29 cellular contexts compared by ENCODE assay signal in genomic region chr4:183149968-183150539, GRCh38. TPM values are rescaled to one million over a fixed set of nuclear protein-coding genes. Genes with fewer than 3 reads are reported as not detected.
DNase-seq lines count a peak whose midpoint lies in the region; ATAC-seq, FAIRE-seq and TF ChIP-seq lines count a peak whose summit lies in the region.
"Had no signal": no experiment of that assay in that cellular context is flagged by ENCODE, and none has a peak within 500 bp of the region (broad histone marks: within the 10 kb centered on the region; RNA-seq: fewer than 3 reads in every experiment).

No MANE protein-coding gene starts in this region.

- H3K4me3 ChIP-seq in Panc1 (ENCODE audit: low read depth in 2 of 2, low read length in 2 of 2) (no peak overlapping the region), endodermal cell (ENCODE audit: low read length) (no peak overlapping the region), HepG2 (replicated peaks in 1 of 3; ENCODE audit: insufficient read depth in 1 of 3, low read depth in 2 of 3, low read length in 3 of 3) (no peak overlapping the region), right lobe of liver (no peak overlapping the region), left lung (no peak overlapping the region)
- H3K4me3 ChIP-seq: BLaER1, GM12878 had no signal

- peaks cover 31% of the 10 kb centered on the region for H3K4me1 Mint-ChIP-seq in endodermal cell
- H3K4me1 Mint-ChIP-seq in progenitor cell of endocrine pancreas (ENCODE audit: low read depth) = peaks cover 12% of the 10 kb centered on the region
- H3K4me1 Mint-ChIP-seq: CD14-positive monocyte; CD4-positive, alpha-beta memory T cell; CD4-positive, CD25-positive, alpha-beta regulatory T cell; CD8-positive, alpha-beta memory T cell had no signal

- H3K4me3 Mint-ChIP-seq in endodermal cell (no peak overlapping the region), progenitor cell of endocrine pancreas (ENCODE audit: low read depth) (no peak overlapping the region)
- H3K4me3 Mint-ChIP-seq: CD14-positive monocyte; CD4-positive, alpha-beta memory T cell; CD4-positive, CD25-positive, alpha-beta regulatory T cell; CD8-positive, alpha-beta memory T cell had no signal

- H3K36me3 ChIP-seq in Panc1 (ENCODE audit: control insufficient read depth, insufficient read depth, low read length) = no peaks in the 10 kb centered on the region
- peaks cover 10% of the 10 kb centered on the region for H3K36me3 ChIP-seq in endodermal cell (ENCODE audit: control insufficient read depth, insufficient read depth, low read length)
- no peaks in the 10 kb centered on the region for H3K36me3 ChIP-seq in HepG2 (replicated peaks in 1 of 2; ENCODE audit: control insufficient read depth in 1 of 2, insufficient read depth in 2 of 2, low read length in 2 of 2)
- H3K36me3 ChIP-seq in right lobe of liver = no peaks in the 10 kb centered on the region
- H3K36me3 ChIP-seq in left lung = no peaks in the 10 kb centered on the region
- H3K36me3 ChIP-seq: BE2C, BLaER1 had no signal

- ATAC-seq in Panc1 (0 out of 2 replicates have a peak, but pooled peaks have one; percentile 34), HepG2 (peak; percentile 23; the same call in 1 of the 3 replicates), right lobe of liver (peak; percentile 67 to 88 (median 81)), left lung (no peak), left colon (no peak)
- ATAC-seq: GM12878 had no signal

- no peak for FAIRE-seq in HepG2 (lab: Jason Lieb, UNC)
- FAIRE-seq: A204.1, GM12878, GM12892, GM18507 had no signal

- peaks cover 36% of the 10 kb centered on the region for H3K4me1 ChIP-seq in Panc1 (ENCODE audit: control insufficient read depth, insufficient read depth, low read length)
- H3K4me1 ChIP-seq in endodermal cell (ENCODE audit: control insufficient read depth, insufficient read depth, low read length) = peaks cover 18% of the 10 kb centered on the region
- peaks cover 78% of the 10 kb centered on the region for H3K4me1 ChIP-seq in HepG2 (ENCODE audit: insufficient read depth, low read length)
- peaks cover 0 to 18% (median 7%) of the 10 kb centered on the region in 4 donors for H3K4me1 ChIP-seq in right lobe of liver
- H3K4me1 ChIP-seq in left lung = peaks cover 5% of the 10 kb centered on the region in 2 donors
- H3K4me1 ChIP-seq: BLaER1 had no signal

- no peak overlapping the region for H3K27ac ChIP-seq in Panc1 (ENCODE audit: low read length)
- H3K27ac ChIP-seq in endodermal cell (ENCODE audit: low read depth, low read length) = no peak overlapping the region
- H3K27ac ChIP-seq in HepG2 (ENCODE audit: extremely low read length, insufficient read depth, low read length) = peak overlapping the region; percentile 44
- no peak overlapping the region for H3K27ac ChIP-seq in right lobe of liver
- H3K27ac ChIP-seq in left lung = no peak overlapping the region
- H3K27ac ChIP-seq: BLaER1 had no signal

- BruUV-seq in Panc1 (replicated peaks; lab: Mats Ljungman, UMichigan) = no TSS peak
- BruUV-seq in HepG2 (replicated peaks; lab: Mats Ljungman, UMichigan) = no TSS peak

- CTCF ChIA-PET in Panc1 (lab: Charles Lee) = interaction anchor here (0.6 kb wide), 1 partner anchor 41 kb away, joined by 3 read pairs; no protein-coding TSS in a partner anchor
- CTCF ChIA-PET in HepG2 (lab: Yijun Ruan, JAX; ENCODE audit: low intra/inter-chr PET ratio, low total read pairs) = no interaction called here

- peak overlapping the region; percentile 76 for H3K27ac Mint-ChIP-seq in endodermal cell
- no peak overlapping the region for H3K27ac Mint-ChIP-seq in progenitor cell of endocrine pancreas
- H3K27ac Mint-ChIP-seq: CD14-positive monocyte; CD4-positive, alpha-beta memory T cell; CD4-positive, CD25-positive, alpha-beta regulatory T cell; CD8-positive, alpha-beta memory T cell had no signal

- H3K9ac ChIP-seq in endodermal cell (ENCODE audit: extremely low read depth, low read length, poor library complexity, severe bottlenecking) (no peak overlapping the region), HepG2 (ENCODE audit: insufficient read depth, low read depth, low read length) (no peak overlapping the region)
- H3K9ac ChIP-seq: BLaER1 had no signal

- H3K9me3 ChIP-seq in Panc1 (ENCODE audit: control insufficient read depth, insufficient read depth, low read depth, low read length) = no peaks in the 10 kb centered on the region
- no peaks in the 10 kb centered on the region for H3K9me3 ChIP-seq in endodermal cell (ENCODE audit: control insufficient read depth, low read length)
- H3K9me3 ChIP-seq in HepG2 (ENCODE audit: low read length) = no peaks in the 10 kb centered on the region
- H3K9me3 ChIP-seq in right lobe of liver = no peaks in the 10 kb centered on the region
- no peaks in the 10 kb centered on the region for H3K9me3 ChIP-seq in left lung
- H3K9me3 ChIP-seq: BE2C, BLaER1 had no signal

- TF ChIP-seq CTCF in Panc1 (IDR thresholded peaks at IDR 0.05) (no peak), endodermal cell (conservative IDR thresholded peaks at IDR 0.05) (no peak), HepG2 (CRISPR knock-in tag; IDR thresholded peaks at IDR 0.05) (no peak), right lobe of liver (IDR thresholded peaks at IDR 0.05) (no peak), left lung (IDR thresholded peaks at IDR 0.05) (no peak), progenitor cell of endocrine pancreas (IDR thresholded peaks at IDR 0.05; ENCODE audit: unreplicated experiment) (no peak)

- intact Hi-C loops in Panc1 (cut with micrococcal nuclease; ENCODE audit: unreplicated experiment) = no loop called here
- intact Hi-C loops in HepG2 (cut with micrococcal nuclease; ENCODE audit: unreplicated experiment) = loop anchor here (5.0 kb wide), 2 partner anchors 38 to 112 kb away; no protein-coding TSS in a partner anchor
- intact Hi-C loops in right lobe of liver (cut with DNase I) = no loop called here
- intact Hi-C loops in left lung (cut with DNase I) = no loop called here
- intact Hi-C loops in left colon (cut with DNase I, micrococcal nuclease) = no loop called here

- in situ Hi-C loops in Panc1 (cut with HindIII; ENCODE audit: low pct_unique_long_range_greater_than_20kb, low sequenced_read_pairs) = no loop called here
- in situ Hi-C loops in HepG2 (cut with HindIII; ENCODE audit: extremely low pct_ligation_motif_present, low pct_unique_long_range_greater_than_20kb) = no loop called here

- H3K27me3 ChIP-seq in Panc1 (ENCODE audit: control insufficient read depth, insufficient read depth, low read length) (no peaks in the 10 kb centered on the region), endodermal cell (ENCODE audit: control insufficient read depth, insufficient read depth, low read length, poor library complexity, severe bottlenecking) (no peaks in the 10 kb centered on the region), HepG2 (ENCODE audit: control insufficient read depth in 1 of 2, insufficient read depth in 2 of 2, low read length in 2 of 2) (no peaks in the 10 kb centered on the region), right lobe of liver (no peaks in the 10 kb centered on the region), left lung (no peaks in the 10 kb centered on the region)
- H3K27me3 ChIP-seq: BE2C, BLaER1 had no signal

- POLR2A ChIA-PET in Panc1 (lab: Charles Lee) = no interaction called here
- POLR2A ChIA-PET in HepG2 (lab: Yijun Ruan, JAX) = no interaction called here

- H2AFZ ChIP-seq in HepG2 (ENCODE audit: low read length) = no peak overlapping the region

- peaks cover 80% of the 10 kb centered on the region for H3K79me2 ChIP-seq in HepG2 (ENCODE audit: insufficient read depth, low read length)

- H3K36me3 Mint-ChIP-seq in endodermal cell (ENCODE audit: low read depth) = peaks cover 2% of the 10 kb centered on the region
- H3K36me3 Mint-ChIP-seq in progenitor cell of endocrine pancreas (ENCODE audit: insufficient read depth) = no peaks in the 10 kb centered on the region
- H3K36me3 Mint-ChIP-seq: CD14-positive monocyte; CD4-positive, alpha-beta memory T cell; CD4-positive, CD25-positive, alpha-beta regulatory T cell; CD8-positive, alpha-beta memory T cell had no signal

- TF ChIP-seq EP300 in HepG2 (IDR thresholded peaks at IDR 0.05; ENCODE audit: low read depth in 2 of 2, low read length in 2 of 2) (no peak), HepG2 (CRISPR knock-in tag; IDR thresholded peaks at IDR 0.05; ENCODE audit: borderline replicate concordance) (no peak)

- peaks cover 49% of the 10 kb centered on the region for H4K20me1 ChIP-seq in HepG2 (ENCODE audit: insufficient read depth, low read length)
- H4K20me1 ChIP-seq: BLaER1 had no signal

- H3K27me3 Mint-ChIP-seq in endodermal cell (ENCODE audit: insufficient read depth) (no peaks in the 10 kb centered on the region), progenitor cell of endocrine pancreas (no peaks in the 10 kb centered on the region)
- H3K27me3 Mint-ChIP-seq: CD8-positive, alpha-beta memory T cell had no signal

- no peak for TF ChIP-seq RAD21 in HepG2 (CRISPR knock-in tag; IDR thresholded peaks at IDR 0.05)

- H3K9me3 Mint-ChIP-seq in endodermal cell (peaks cover 3% of the 10 kb centered on the region), progenitor cell of endocrine pancreas (ENCODE audit: low read depth) (no peaks in the 10 kb centered on the region)
- H3K9me3 Mint-ChIP-seq: CD14-positive monocyte; CD4-positive, alpha-beta memory T cell; CD4-positive, CD25-positive, alpha-beta regulatory T cell; CD8-positive, alpha-beta memory T cell had no signal

- DNase-seq in Panc1 (ENCODE audit: low read depth, low spot score) (no peak), endodermal cell (no peak), HepG2 (ENCODE audit: low spot score) (no peak), right lobe of liver (no peak), NOMO-1 treated with dmso at 0.1 percent for 144 hours (lab: John Stamatoyannopoulos, UW; ENCODE audit: unreplicated experiment) (no peak), left lung (no peak), left colon (no peak), progenitor cell of endocrine pancreas (ENCODE audit: low spot score, unreplicated experiment) (no peak)
- DNase-seq: 8988T; ACHN; BE2C; C1 segment of cervical spinal cord; CD4-positive, alpha-beta memory T cell; CD4-positive, CD25-positive, alpha-beta regulatory T cell; CD8-positive, alpha-beta memory T cell; COR-L47; DMS 273 treated with DMSO at 0.1 percent for 48 hours; DMS153; DMS53; DMS79; DND-41; EL; GDM1 had no signal

- TF ChIP-seq POLR2A in HepG2 (IDR thresholded peaks at IDR 0.05; ENCODE audit: insufficient read depth in 1 of 2, low read depth in 2 of 2, low read length in 2 of 2) (no peak), right lobe of liver (IDR thresholded peaks at IDR 0.05) (no peak)

- WGBS in endodermal cell (ENCODE audit: insufficient coverage in 1 of 2, insufficient read length in 1 of 2), 2 experiments = 95% methylated on average over 1 of the region's 2 CpGs; no CpG with 5 or more reads in 1 of the 2 experiments
- WGBS in HepG2 (ENCODE audit: low lambda C conversion rate) = 95% methylated on average over 2 of the region's 2 CpGs
- 84% methylated on average over 2 of the region's 2 CpGs for WGBS in right lobe of liver (ENCODE audit: insufficient coverage, low coverage, low lambda C conversion rate, missing lambda C conversion rate)

- no peak overlapping the region for H3K4me2 ChIP-seq in HepG2 (ENCODE audit: low read depth, low read length)
- H3K4me2 ChIP-seq: BLaER1 had no signal

RNA-seq across cellular contexts. Expression of gene WWC2, which starts 51.0 kb away (rescaled TPM):
- total RNA-seq in Panc1 (2021; ENCODE audit: unreplicated experiment) = 80.3 TPM
- polyA plus RNA-seq in Panc1 (2012; ENCODE audit: insufficient read length) = 30.8 TPM
- 100 to 1,000 TPM in 1 of 2 donors, 10 to 100 TPM in 1; 98.2 to 108 TPM for total RNA-seq in endodermal cell
- polyA plus RNA-seq in endodermal cell (2013, experiment 1 of 2) = 32.3 TPM
- polyA plus RNA-seq in endodermal cell (2013, experiment 2 of 2) = 32.7 TPM
- 40.0 and 44.6 TPM in 2 replicates for total RNA-seq in HepG2 (2016; rRNA removed; fragmentation: Illumina TruSeq; extraction: Trizol)
- 9.4 and 9.9 TPM in 2 replicates for total RNA-seq in HepG2 (2016; cell fraction: cytosol; rRNA removed; fragmentation: Illumina TruSeq; extraction: Trizol; ENCODE audit: low read depth)
- 39.3 and 44.7 TPM in 2 replicates for total RNA-seq in HepG2 (2016; cell fraction: insoluble cytoplasmic fraction; rRNA removed; fragmentation: Illumina TruSeq; extraction: Trizol)
- 20.4 and 25.6 TPM in 2 replicates for total RNA-seq in HepG2 (2016; cell fraction: membrane; rRNA removed; fragmentation: Illumina TruSeq; extraction: Trizol)
- total RNA-seq in HepG2 (2016; cell fraction: nucleus; rRNA removed; fragmentation: Illumina TruSeq; extraction: Trizol) = 53.6 and 60.5 TPM in 2 replicates
- polyA plus RNA-seq in HepG2 (2011; rRNA removed) = 39.9 and 50.1 TPM in 2 replicates
- polyA plus RNA-seq in HepG2 (2011; cell fraction: cytosol; rRNA removed) = 28.1 and 30.9 TPM in 2 replicates
- polyA plus RNA-seq in HepG2 (2011; cell fraction: nucleus; rRNA removed) = 89.9 and 101 TPM in 2 replicates
- polyA plus RNA-seq in HepG2 (2012) = 43.9 and 54.9 TPM in 2 replicates
- 0.82 and 1.0 TPM in 2 replicates for polyA plus RNA-seq in HepG2 (2016; cell fraction: cytosol; fragmentation: Illumina TruSeq; extraction: Trizol; ENCODE audit: low read depth)
- polyA plus RNA-seq in HepG2 (2016; cell fraction: insoluble cytoplasmic fraction; fragmentation: Illumina TruSeq; extraction: Trizol; ENCODE audit: low read depth) = 26.2 and 27.1 TPM in 2 replicates
- 5.2 and 6.2 TPM in 2 replicates for polyA plus RNA-seq in HepG2 (2016; cell fraction: membrane; fragmentation: Illumina TruSeq; extraction: Trizol; ENCODE audit: low read depth)
- polyA plus RNA-seq in HepG2 (2016; cell fraction: nucleus; fragmentation: Illumina TruSeq; extraction: Trizol; ENCODE audit: insufficient read depth, low read depth) = 41.4 and 50.5 TPM in 2 replicates
- 11.7 and 43.0 TPM in 2 replicates for polyA minus RNA-seq in HepG2 (2011; rRNA and poly(A)+ RNA removed; ENCODE audit: low replicate concordance)
- 33.9 and 36.8 TPM in 2 replicates for polyA minus RNA-seq in HepG2 (2011; cell fraction: cytosol; rRNA and poly(A)+ RNA removed)
- 200 and 232 TPM in 2 replicates for polyA minus RNA-seq in HepG2 (2011; cell fraction: nucleus; rRNA and poly(A)+ RNA removed)
- total RNA-seq in right lobe of liver = 10 to 100 TPM; 19.5 to 48.9 (median 34.4) TPM
- total RNA-seq in left lung = 10 to 100 TPM; 55.4 to 96.9 TPM
- 1 to 10 TPM; 5.3 to 6.3 TPM for total RNA-seq in left colon
- total RNA-seq in progenitor cell of endocrine pancreas = 57.0 and 61.2 TPM in 2 replicates

Comparison
In these comparisons a context has a peak if more than half of its experiments do, and no peak if none do; other contexts are left out.
1. ATAC-seq: peak in Panc1 (single experiment), HepG2 (single experiment) and right lobe of liver (4 of 4); none in left lung (single experiment) and left colon (single experiment).